ENCODE assay signal across 8 cellular contexts in genomic region chr18:44679056-44679911, GRCh38. TPM values are rescaled to one million over a fixed set of nuclear protein-coding genes. Genes with fewer than 3 reads are reported as not detected.
DNase-seq lines count a peak whose midpoint lies in the region; ATAC-seq and TF ChIP-seq lines count a peak whose summit lies in the region.

No MANE protein-coding gene starts in this region.

- H3K36me3 ChIP-seq in kidney epithelial cell (ENCODE audit: control insufficient read depth, insufficient read depth, low read length): no peaks in the 10 kb centered on the region

- H3K36me3 Mint-ChIP-seq in central memory CD8-positive, alpha-beta T cell (ENCODE audit: insufficient read depth): peaks cover 8% of the 10 kb centered on the region

- H3K27ac Mint-ChIP-seq in central memory CD8-positive, alpha-beta T cell (ENCODE audit: low read depth): no peak overlapping the region

- CTCF ChIA-PET in AG04449 (lab: Yijun Ruan, JAX): interaction anchor here (0.6 to 1.4 kb wide), 11 partner anchors 12 to 1056 kb away, joined by 3 to 6 read pairs (median 3); no protein-coding TSS in a partner anchor

- H3K4me3 ChIP-seq in AG04449 (ENCODE audit: low read depth, low read length) (peak overlapping the region; percentile 70), kidney epithelial cell (ENCODE audit: low read depth, low read length) (peak overlapping the region; percentile 72)

- H3K4me1 Mint-ChIP-seq in central memory CD8-positive, alpha-beta T cell: no peaks in the 10 kb centered on the region

- no peaks in the 10 kb centered on the region for H3K27me3 Mint-ChIP-seq in central memory CD8-positive, alpha-beta T cell

- no peak overlapping the region for H3K4me3 Mint-ChIP-seq in central memory CD8-positive, alpha-beta T cell

- POLR2A ChIA-PET in AG04449 (lab: Yijun Ruan, JAX): interaction anchor here (0.5 to 0.7 kb wide), 2 partner anchors 13 to 80 kb away, joined by 3 read pairs; no protein-coding TSS in a partner anchor

- ATAC-seq in GM18858 (IDR thresholded peaks at IDR 0.05; ENCODE audit: unreplicated experiment) (peak; percentile 82), HG03064 (IDR thresholded peaks at IDR 0.05; ENCODE audit: low read depth, unreplicated experiment) (peak; percentile 92)
- peak; percentile 86 for ATAC-seq in central memory CD8-positive, alpha-beta T cell (replicated peaks; ENCODE audit: extremely low read depth, poor library complexity, severe bottlenecking)

- TF ChIP-seq CTCF in AG04449 (IDR thresholded peaks at IDR 0.05; ENCODE audit: insufficient read depth, low read length, missing control alignments) (peak; percentile 83), kidney epithelial cell (IDR thresholded peaks at IDR 0.05; ENCODE audit: insufficient read depth, low read length, poor library complexity, severe bottlenecking) (peak; percentile 61)

- no peaks in the 10 kb centered on the region for H3K9me3 Mint-ChIP-seq in central memory CD8-positive, alpha-beta T cell

- DNase-seq in AG04449 (ENCODE audit: low read depth, low spot score) (no peak), NCI-H2107 (lab: John Stamatoyannopoulos, UW) (peak; percentile 85), kidney epithelial cell (ENCODE audit: low read depth) (peak; percentile 44)
- DNase-seq in activated CD4-positive, CD25-positive, alpha-beta regulatory T cell (lab: John Stamatoyannopoulos, UW): peak; percentile 19 to 27 (median 24)
- DNase-seq in central memory CD8-positive, alpha-beta T cell (ENCODE audit: low spot score in 2 of 2): peak; percentile 39 to 59
- DNase-seq in stimulated activated CD4-positive, alpha-beta T cell treated with anti-CD3 and anti-CD28 coated beads, Interleukin-15, amount 100 ng/mL, for 1 hour (ENCODE audit: low read depth in 1 of 2, low spot score in 1 of 2): peak; percentile 11 to 50

- no peaks in the 10 kb centered on the region for H3K27me3 ChIP-seq in kidney epithelial cell (ENCODE audit: control insufficient read depth, insufficient read depth, low read length)

RNA-seq across cellular contexts. Expression of gene SETBP1, which starts 1.4 kb away (rescaled TPM):
- total RNA-seq in kidney epithelial cell: 2.9 and 3.4 TPM in 2 replicates
